Comparison of ENCODE assay signal across 8 cellular contexts in genomic region chr5:126868961-126869451, GRCh38.
DNase-seq lines count a peak whose midpoint lies in the region; ATAC-seq and TF ChIP-seq lines count a peak whose summit lies in the region.

No MANE protein-coding gene starts in this region.

- no peaks in the 10 kb centered on the region for H3K36me3 ChIP-seq in HUES48 (ENCODE audit: control insufficient read depth, insufficient read depth, low read length)
- H3K36me3 ChIP-seq in testis (ENCODE audit: low read depth, missing control alignments): no peaks in the 10 kb centered on the region

- H3K4me3 ChIP-seq in HUES48 (ENCODE audit: low read depth, low read length) (peak overlapping the region; percentile 56), testis (peak overlapping the region in 1 of 2 donors; percentile 17)

- intact Hi-C loops in testis (cut with DNase I; ENCODE audit: low total_unique reads): no loop called here

- H3K4me1 ChIP-seq in HUES48 (ENCODE audit: control insufficient read depth, insufficient read depth, low read length) (peaks cover 11% of the 10 kb centered on the region), testis (peaks cover 12% of the 10 kb centered on the region)

- no peak overlapping the region for H3K9ac ChIP-seq in HUES48 (ENCODE audit: low read depth, low read length)

- TF ChIP-seq POLR2A in testis (IDR thresholded peaks at IDR 0.05): no peak

- H3K27ac ChIP-seq in HUES48 (ENCODE audit: low read depth, low read length) (no peak overlapping the region), testis (no peak overlapping the region)

- DNase-seq in AG20443 (ENCODE audit: low spot score) (peak; percentile 87), anterior cingulate cortex (lab: John Stamatoyannopoulos, UW) (peak in 30 of 58 donors; percentile 13 to 72 (median 34)), iris pigment epithelial cell (ENCODE audit: low read depth) (peak; percentile 52), testis (peak; percentile 46), HK-2 (ENCODE audit: unreplicated experiment) (no peak)

- WGBS in testis, 2 donors: 2 to 14% methylated on average over 22 to 23 of the region's 23 CpGs

- TF ChIP-seq CTCF in testis (IDR thresholded peaks at IDR 0.05): no peak

- ATAC-seq in GM19395 (IDR thresholded peaks at IDR 0.05; ENCODE audit: unreplicated experiment): peak; percentile 81
- ATAC-seq in activated CD4-positive, CD25-positive, alpha-beta regulatory T cell treated with anti-CD3 and anti-CD28 coated beads, Interleukin-2, amount 50 U/mL, for 24 hours: no peak

- H3K9me3 ChIP-seq in HUES48 (ENCODE audit: control insufficient read depth, insufficient read depth, low read length) (no peaks in the 10 kb centered on the region), testis (no peaks in the 10 kb centered on the region)

- H3K27me3 ChIP-seq in HUES48 (ENCODE audit: control insufficient read depth, insufficient read depth, low read length) (no peaks in the 10 kb centered on the region), testis (no peaks in the 10 kb centered on the region)
